ENCODE assay signal across 8 cellular contexts in genomic region chr7:25259487-25260243, GRCh38. TPM values are rescaled to one million over a fixed set of nuclear protein-coding genes. Genes with fewer than 3 reads are reported as not detected.
DNase-seq lines count a peak whose midpoint lies in the region; ATAC-seq, FAIRE-seq and TF ChIP-seq lines count a peak whose summit lies in the region.

No MANE protein-coding gene starts in this region.

- H3K36me3 ChIP-seq in ascending aorta (no peaks in the 10 kb centered on the region), small intestine (ENCODE audit: control insufficient read depth in 2 of 2, insufficient read depth in 2 of 2, low read length in 2 of 2) (no peaks in the 10 kb centered on the region)

- H3K4me1 ChIP-seq in ascending aorta = peaks cover 0 to 3% of the 10 kb centered on the region in 2 donors
- no peaks in the 10 kb centered on the region for H3K4me1 ChIP-seq in small intestine (ENCODE audit: control insufficient read depth in 2 of 2, insufficient read depth in 1 of 2, low read depth in 1 of 2, low read length in 1 of 2)

- no peak overlapping the region for H3K27ac ChIP-seq in ascending aorta
- H3K27ac ChIP-seq in small intestine (ENCODE audit: low read depth in 1 of 2, low read length in 1 of 2) = no peak overlapping the region

- peak; percentile 59 to 74 (median 71) for TF ChIP-seq CTCF in ascending aorta (IDR thresholded peaks at IDR 0.05)

- intact Hi-C loops in ascending aorta (cut with DNase I) = loop anchor here (1.0 kb wide), 3 partner anchors 130 to 592 kb away; no protein-coding TSS in a partner anchor

- no peak for FAIRE-seq in small intestine (lab: Jason Lieb, UNC)

- 28 to 33% (median 30%) methylated on average over 13 of the region's 13 CpGs for WGBS in small intestine, 3 donors

- H3K27me3 ChIP-seq in ascending aorta (no peaks in the 10 kb centered on the region), small intestine (ENCODE audit: control insufficient read depth in 2 of 2, insufficient read depth in 2 of 2, low read length in 2 of 2) (no peaks in the 10 kb centered on the region)

- DNase-seq in ELR (ENCODE audit: low read depth) = peak; percentile 83
- peak; percentile 77 to 78 for DNase-seq in NCI-H1930 (lab: John Stamatoyannopoulos, UW)
- peak; percentile 18 for DNase-seq in T-helper 9 cell
- peak; percentile 9 to 82 for DNase-seq in ascending aorta (ENCODE audit: low spot score in 2 of 2)
- DNase-seq in hypothalamus (lab: John Stamatoyannopoulos, UW) = peak in 45 of 51 donors; percentile 4 to 80 (median 30)
- peak; percentile 88 for DNase-seq in small intestine

- ATAC-seq in HG02610 (IDR thresholded peaks at IDR 0.05; ENCODE audit: unreplicated experiment) (peak; percentile 73), HG03571 (IDR thresholded peaks at IDR 0.05; ENCODE audit: unreplicated experiment) (no peak)

- no peaks in the 10 kb centered on the region for H3K9me3 ChIP-seq in ascending aorta
- no peaks in the 10 kb centered on the region for H3K9me3 ChIP-seq in small intestine (ENCODE audit: control insufficient read depth, low read depth)

- H3K4me3 ChIP-seq in ascending aorta (no peak overlapping the region), small intestine (ENCODE audit: low read depth in 1 of 2, low read length in 2 of 2) (no peak overlapping the region)

RNA-seq across cellular contexts. Expression of gene NPVF, which starts 31.4 kb away (rescaled TPM):
- not detected for total RNA-seq in ascending aorta
- not detected for polyA plus RNA-seq in small intestine

Comparison
In these comparisons a context has a peak if more than half of its experiments do, and no peak if none do; other contexts are left out.
1. DNase-seq: peak in every context shown above with its lines; median percentile 88 in small intestine; 83 in ELR; 78 in NCI-H1930; 46 in ascending aorta; 30 in hypothalamus; 18 in T-helper 9 cell.